Comparison of ENCODE assay signal across 1 cellular context in genomic region chr15:39172380-39173281, GRCh38.
TF ChIP-seq lines count a peak whose summit lies in the region.

No MANE protein-coding gene starts in this region.

TF ChIP-seq in GM23338, 12 proteins besides CTCF, POLR2A, EP300 and RAD21:
- TF ChIP-seq, protein P1, sequence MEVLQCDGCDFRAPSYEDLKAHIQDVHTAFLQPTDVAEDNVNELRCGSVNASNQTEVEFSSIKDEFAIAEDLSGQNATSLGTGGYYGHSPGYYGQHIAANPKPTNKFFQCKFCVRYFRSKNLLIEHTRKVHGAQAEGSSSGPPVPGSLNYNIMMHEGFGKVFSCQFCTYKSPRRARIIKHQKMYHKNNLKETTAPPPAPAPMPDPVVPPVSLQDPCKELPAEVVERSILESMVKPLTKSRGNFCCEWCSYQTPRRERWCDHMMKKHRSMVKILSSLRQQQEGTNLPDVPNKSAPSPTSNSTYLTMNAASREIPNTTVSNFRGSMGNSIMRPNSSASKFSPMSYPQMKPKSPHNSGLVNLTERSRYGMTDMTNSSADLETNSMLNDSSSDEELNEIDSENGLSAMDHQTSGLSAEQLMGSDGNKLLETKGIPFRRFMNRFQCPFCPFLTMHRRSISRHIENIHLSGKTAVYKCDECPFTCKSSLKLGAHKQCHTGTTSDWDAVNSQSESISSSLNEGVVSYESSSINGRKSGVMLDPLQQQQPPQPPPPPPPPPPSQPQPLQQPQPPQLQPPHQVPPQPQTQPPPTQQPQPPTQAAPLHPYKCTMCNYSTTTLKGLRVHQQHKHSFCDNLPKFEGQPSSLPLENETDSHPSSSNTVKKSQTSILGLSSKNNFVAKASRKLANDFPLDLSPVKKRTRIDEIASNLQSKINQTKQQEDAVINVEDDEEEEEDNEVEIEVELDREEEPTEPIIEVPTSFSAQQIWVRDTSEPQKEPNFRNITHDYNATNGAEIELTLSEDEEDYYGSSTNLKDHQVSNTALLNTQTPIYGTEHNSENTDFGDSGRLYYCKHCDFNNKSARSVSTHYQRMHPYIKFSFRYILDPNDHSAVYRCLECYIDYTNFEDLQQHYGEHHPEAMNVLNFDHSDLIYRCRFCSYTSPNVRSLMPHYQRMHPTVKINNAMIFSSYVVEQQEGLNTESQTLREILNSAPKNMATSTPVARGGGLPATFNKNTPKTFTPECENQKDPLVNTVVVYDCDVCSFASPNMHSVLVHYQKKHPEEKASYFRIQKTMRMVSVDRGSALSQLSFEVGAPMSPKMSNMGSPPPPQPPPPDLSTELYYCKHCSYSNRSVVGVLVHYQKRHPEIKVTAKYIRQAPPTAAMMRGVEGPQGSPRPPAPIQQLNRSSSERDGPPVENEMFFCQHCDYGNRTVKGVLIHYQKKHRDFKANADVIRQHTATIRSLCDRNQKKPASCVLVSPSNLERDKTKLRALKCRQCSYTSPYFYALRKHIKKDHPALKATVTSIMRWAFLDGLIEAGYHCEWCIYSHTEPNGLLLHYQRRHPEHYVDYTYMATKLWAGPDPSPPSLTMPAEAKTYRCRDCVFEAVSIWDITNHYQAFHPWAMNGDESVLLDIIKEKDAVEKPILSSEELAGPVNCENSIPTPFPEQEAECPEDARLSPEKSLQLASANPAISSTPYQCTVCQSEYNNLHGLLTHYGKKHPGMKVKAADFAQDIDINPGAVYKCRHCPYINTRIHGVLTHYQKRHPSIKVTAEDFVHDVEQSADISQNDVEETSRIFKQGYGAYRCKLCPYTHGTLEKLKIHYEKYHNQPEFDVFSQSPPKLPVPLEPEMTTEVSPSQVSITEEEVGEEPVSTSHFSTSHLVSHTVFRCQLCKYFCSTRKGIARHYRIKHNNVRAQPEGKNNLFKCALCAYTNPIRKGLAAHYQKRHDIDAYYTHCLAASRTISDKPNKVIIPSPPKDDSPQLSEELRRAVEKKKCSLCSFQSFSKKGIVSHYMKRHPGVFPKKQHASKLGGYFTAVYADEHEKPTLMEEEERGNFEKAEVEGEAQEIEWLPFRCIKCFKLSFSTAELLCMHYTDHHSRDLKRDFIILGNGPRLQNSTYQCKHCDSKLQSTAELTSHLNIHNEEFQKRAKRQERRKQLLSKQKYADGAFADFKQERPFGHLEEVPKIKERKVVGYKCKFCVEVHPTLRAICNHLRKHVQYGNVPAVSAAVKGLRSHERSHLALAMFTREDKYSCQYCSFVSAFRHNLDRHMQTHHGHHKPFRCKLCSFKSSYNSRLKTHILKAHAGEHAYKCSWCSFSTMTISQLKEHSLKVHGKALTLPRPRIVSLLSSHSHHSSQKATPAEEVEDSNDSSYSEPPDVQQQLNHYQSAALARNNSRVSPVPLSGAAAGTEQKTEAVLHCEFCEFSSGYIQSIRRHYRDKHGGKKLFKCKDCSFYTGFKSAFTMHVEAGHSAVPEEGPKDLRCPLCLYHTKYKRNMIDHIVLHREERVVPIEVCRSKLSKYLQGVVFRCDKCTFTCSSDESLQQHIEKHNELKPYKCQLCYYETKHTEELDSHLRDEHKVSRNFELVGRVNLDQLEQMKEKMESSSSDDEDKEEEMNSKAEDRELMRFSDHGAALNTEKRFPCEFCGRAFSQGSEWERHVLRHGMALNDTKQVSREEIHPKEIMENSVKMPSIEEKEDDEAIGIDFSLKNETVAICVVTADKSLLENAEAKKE (CRISPR knock-in tag; IDR thresholded peaks at IDR 0.05) = no peak
- TF ChIP-seq EZH2 (IDR thresholded peaks at IDR 0.05; ENCODE audit: low read depth, unreplicated experiment) (no peak), POLR2AphosphoS5 (IDR thresholded peaks at IDR 0.05; ENCODE audit: low read depth) (no peak), ZNF114 (CRISPR knock-in tag; IDR thresholded peaks at IDR 0.05) (no peak), REST (IDR thresholded peaks at IDR 0.05; ENCODE audit: unreplicated experiment) (no peak), NANOG (IDR thresholded peaks at IDR 0.05; ENCODE audit: borderline replicate concordance) (no peak), ZNF331 (CRISPR knock-in tag; IDR thresholded peaks at IDR 0.05; ENCODE audit: low read depth) (no peak), STAT1 (IDR thresholded peaks at IDR 0.05; ENCODE audit: unreplicated experiment) (no peak), JUNB (IDR thresholded peaks at IDR 0.05; ENCODE audit: unreplicated experiment) (no peak), CREB1 (CRISPR knock-in tag; IDR thresholded peaks at IDR 0.05; ENCODE audit: low read depth) (no peak)
- TF ChIP-seq, protein P2, sequence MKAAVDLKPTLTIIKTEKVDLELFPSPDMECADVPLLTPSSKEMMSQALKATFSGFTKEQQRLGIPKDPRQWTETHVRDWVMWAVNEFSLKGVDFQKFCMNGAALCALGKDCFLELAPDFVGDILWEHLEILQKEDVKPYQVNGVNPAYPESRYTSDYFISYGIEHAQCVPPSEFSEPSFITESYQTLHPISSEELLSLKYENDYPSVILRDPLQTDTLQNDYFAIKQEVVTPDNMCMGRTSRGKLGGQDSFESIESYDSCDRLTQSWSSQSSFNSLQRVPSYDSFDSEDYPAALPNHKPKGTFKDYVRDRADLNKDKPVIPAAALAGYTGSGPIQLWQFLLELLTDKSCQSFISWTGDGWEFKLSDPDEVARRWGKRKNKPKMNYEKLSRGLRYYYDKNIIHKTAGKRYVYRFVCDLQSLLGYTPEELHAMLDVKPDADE (IDR thresholded peaks at IDR 0.05) = no peak
